In the genomic region with DNA sequence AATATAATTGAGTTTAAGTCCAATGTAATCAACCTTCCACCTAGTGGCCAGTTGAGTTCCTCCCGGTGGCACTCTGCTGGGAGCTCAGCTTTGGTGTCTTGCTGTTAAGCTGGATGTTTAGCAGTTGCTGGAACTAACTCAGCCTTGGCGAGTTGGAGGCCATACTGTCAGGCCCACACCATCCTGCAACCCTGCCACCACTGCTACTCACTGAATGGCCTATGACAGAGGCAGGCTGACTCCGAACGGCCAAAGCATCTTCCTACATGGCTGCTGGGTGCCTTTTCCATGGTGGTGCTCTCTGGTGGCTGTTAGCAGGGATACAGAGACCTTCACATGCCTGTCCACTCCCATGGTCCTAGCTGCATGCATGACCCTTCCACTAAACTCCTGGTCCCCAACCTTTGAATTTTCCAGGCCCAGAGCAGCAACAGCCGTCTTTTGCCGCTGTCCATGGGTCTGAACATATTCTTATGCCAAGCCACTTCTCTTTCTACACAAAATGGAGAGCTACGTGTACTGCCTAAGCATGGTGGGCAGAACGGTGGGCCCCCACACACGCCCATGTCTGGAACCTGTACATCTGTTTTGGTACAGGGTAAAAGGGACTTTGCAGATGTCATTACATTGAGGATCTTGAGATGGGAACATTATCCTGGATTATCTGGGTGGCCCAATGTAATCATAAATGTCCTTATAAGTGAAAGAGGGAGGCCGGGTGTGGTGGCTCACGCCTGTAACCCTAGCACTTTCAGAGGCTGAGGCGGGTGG, we compare ENCODE assay signal across 1 cellular context.
TF ChIP-seq lines count a peak whose summit lies in the region.

No MANE protein-coding gene starts in this region.

TF ChIP-seq in H1, 55 proteins besides CTCF, POLR2A, EP300 and RAD21:
- TF ChIP-seq SUZ12 (IDR thresholded peaks at IDR 0.05; ENCODE audit: low read length) (no peak), CREB1 (IDR thresholded peaks at IDR 0.05) (no peak), RXRA (IDR thresholded peaks at IDR 0.05; ENCODE audit: insufficient read depth, low read depth, low read length) (no peak), CBX5 (IDR thresholded peaks at IDR 0.05; ENCODE audit: low read depth, low read length) (no peak), SAP30 (IDR thresholded peaks at IDR 0.05; ENCODE audit: insufficient read depth, insufficient replicate concordance, low read length) (no peak), EZH2 (IDR thresholded peaks at IDR 0.05; ENCODE audit: low read depth, low read length, severe bottlenecking) (no peak), TBP (IDR thresholded peaks at IDR 0.05; ENCODE audit: low read depth, low read length) (no peak), POLR2AphosphoS5 (IDR thresholded peaks at IDR 0.05; ENCODE audit: low read depth, low read length) (no peak), JUND (IDR thresholded peaks at IDR 0.05; ENCODE audit: low read length) (no peak)
- TF ChIP-seq, protein P1, sequence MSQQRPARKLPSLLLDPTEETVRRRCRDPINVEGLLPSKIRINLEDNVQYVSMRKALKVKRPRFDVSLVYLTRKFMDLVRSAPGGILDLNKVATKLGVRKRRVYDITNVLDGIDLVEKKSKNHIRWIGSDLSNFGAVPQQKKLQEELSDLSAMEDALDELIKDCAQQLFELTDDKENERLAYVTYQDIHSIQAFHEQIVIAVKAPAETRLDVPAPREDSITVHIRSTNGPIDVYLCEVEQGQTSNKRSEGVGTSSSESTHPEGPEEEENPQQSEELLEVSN (IDR thresholded peaks at IDR 0.05), result no peak
- TF ChIP-seq, protein P2, sequence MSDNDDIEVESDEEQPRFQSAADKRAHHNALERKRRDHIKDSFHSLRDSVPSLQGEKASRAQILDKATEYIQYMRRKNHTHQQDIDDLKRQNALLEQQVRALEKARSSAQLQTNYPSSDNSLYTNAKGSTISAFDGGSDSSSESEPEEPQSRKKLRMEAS (IDR thresholded peaks at IDR 0.05), result no peak
